Comparison of ENCODE assay signal across 8 cellular contexts in genomic region chr2:61853086-61853847, GRCh38. TPM values are rescaled to one million over a fixed set of nuclear protein-coding genes. Genes with fewer than 3 reads are reported as not detected.
DNase-seq lines count a peak whose midpoint lies in the region; ATAC-seq and TF ChIP-seq lines count a peak whose summit lies in the region.

No MANE protein-coding gene starts in this region.

- DNase-seq in BE2C: no peak
- DNase-seq in NCI-H146 treated with DMSO at 0.1 percent for 48 hours (lab: John Stamatoyannopoulos, UW; ENCODE audit: unreplicated experiment): peak; percentile 71
- DNase-seq in activated naive CD4-positive, alpha-beta T cell treated with anti-CD3 and anti-CD28 coated beads, Interleukin-2, amount 50 U/mL, for 72 hours (ENCODE audit: low spot score in 2 of 2): no peak
- DNase-seq in heart right ventricle: peak in 1 of 2 donors; percentile 17
- peak; percentile 89 for DNase-seq in posterior vena cava (ENCODE audit: low spot score)
- no peak for DNase-seq in HK-2 (ENCODE audit: unreplicated experiment)

- H3K4me1 ChIP-seq in BE2C (no peaks in the 10 kb centered on the region), heart right ventricle (peaks cover 5 to 16% (median 11%) of the 10 kb centered on the region in 9 donors)

- intact Hi-C loops in heart right ventricle (cut with DNase I): loop anchor here in 3 of 10 donors (5.0 to 10.0 kb wide), 3 partner anchors 316 to 321 kb away; partner anchors contain the start of gene XPO1 (in 2 of the 3)
- intact Hi-C loops in posterior vena cava (cut with DNase I): no loop called here

- H3K4me3 ChIP-seq in BE2C (ENCODE audit: low read depth, low read length) (peak overlapping the region; percentile 85), heart right ventricle (peak overlapping the region; percentile 58 to 94 (median 84))

- peak overlapping the region; percentile 7 to 88 (median 80) for H3K27ac ChIP-seq in heart right ventricle

- TF ChIP-seq CTCF in BE2C (IDR thresholded peaks at IDR 0.05; ENCODE audit: low read depth, low read length) (no peak), heart right ventricle (IDR thresholded peaks at IDR 0.05) (no peak)

- no peaks in the 10 kb centered on the region for H3K27me3 ChIP-seq in BE2C
- H3K27me3 ChIP-seq in heart right ventricle: no peaks in the 10 kb centered on the region

- no peaks in the 10 kb centered on the region for H3K9me3 Mint-ChIP-seq in activated naive CD4-positive, alpha-beta T cell treated with anti-CD3 and anti-CD28 coated beads, Interleukin-2, amount 50 U/mL, for 72 hours

- WGBS in heart right ventricle, 2 donors: 25 to 27% methylated on average over 26 of the region's 26 CpGs

- H3K36me3 ChIP-seq in BE2C (no peaks in the 10 kb centered on the region), heart right ventricle (no peaks in the 10 kb centered on the region)

- ATAC-seq in GM18498 (IDR thresholded peaks at IDR 0.05; ENCODE audit: unreplicated experiment) (peak; percentile 71), HG02798 (IDR thresholded peaks at IDR 0.05; ENCODE audit: poor library complexity, unreplicated experiment) (peak; percentile 70), heart right ventricle (peak; percentile 81 to 93 (median 86))
- ATAC-seq in activated naive CD4-positive, alpha-beta T cell treated with anti-CD3 and anti-CD28 coated beads, Interleukin-2, amount 50 U/mL, for 72 hours: peak; percentile 58 to 62

- peak overlapping the region; percentile 92 to 98 for H3K27ac Mint-ChIP-seq in activated naive CD4-positive, alpha-beta T cell treated with anti-CD3 and anti-CD28 coated beads, Interleukin-2, amount 50 U/mL, for 72 hours

- H3K9me3 ChIP-seq in BE2C (no peaks in the 10 kb centered on the region), heart right ventricle (no peaks in the 10 kb centered on the region)

- peaks cover 0 to 4% of the 10 kb centered on the region in 2 donors for H3K36me3 Mint-ChIP-seq in activated naive CD4-positive, alpha-beta T cell treated with anti-CD3 and anti-CD28 coated beads, Interleukin-2, amount 50 U/mL, for 72 hours

RNA-seq across cellular contexts. Expression of gene FAM161A, which starts 0.6 kb away (rescaled TPM):
- 0.60 TPM for polyA plus RNA-seq in BE2C (2012; ENCODE audit: insufficient read depth, insufficient read length, low read depth)
- 10 to 100 TPM; 10.3 to 11.0 TPM for total RNA-seq in activated naive CD4-positive, alpha-beta T cell treated with anti-CD3 and anti-CD28 coated beads, Interleukin-2, amount 50 U/mL, for 72 hours
- total RNA-seq in heart right ventricle (1 to 10 TPM in 8 of 10 donors, under 1 TPM in 2; 0.67 to 2.5 (median 1.5) TPM), posterior vena cava (1 to 10 TPM; 1.8 to 1.9 TPM)
- 1 to 10 TPM; 1.1 to 2.4 TPM for polyA plus RNA-seq in heart right ventricle

RNA-seq across cellular contexts. Expression of gene CCT4, which starts 35.2 kb away (rescaled TPM):
- 99.2 TPM for polyA plus RNA-seq in BE2C (2012; ENCODE audit: insufficient read depth, insufficient read length, low read depth)
- total RNA-seq in activated naive CD4-positive, alpha-beta T cell treated with anti-CD3 and anti-CD28 coated beads, Interleukin-2, amount 50 U/mL, for 72 hours: 100 to 1,000 TPM; 314 to 331 TPM
- total RNA-seq in heart right ventricle (100 to 1,000 TPM in 4 of 10 donors, 10 to 100 TPM in 6; 86.0 to 118 (median 98.7) TPM), posterior vena cava (100 to 1,000 TPM in 1 of 2 donors, 10 to 100 TPM in 1; 86.9 to 113 TPM)
- 100 to 1,000 TPM in 1 of 2 donors, 10 to 100 TPM in 1; 27.0 to 133 TPM for polyA plus RNA-seq in heart right ventricle

RNA-seq across cellular contexts. Expression of gene COMMD1, which starts 52.2 kb away (rescaled TPM):
- polyA plus RNA-seq in BE2C (2012; ENCODE audit: insufficient read depth, insufficient read length, low read depth): 18.6 TPM
- 10 to 100 TPM; 20.4 to 37.0 TPM for total RNA-seq in activated naive CD4-positive, alpha-beta T cell treated with anti-CD3 and anti-CD28 coated beads, Interleukin-2, amount 50 U/mL, for 72 hours
- 10 to 100 TPM; 51.1 to 90.2 (median 58.9) TPM for total RNA-seq in heart right ventricle
- polyA plus RNA-seq in heart right ventricle: 10 to 100 TPM; 72.4 to 82.1 TPM
- 10 to 100 TPM; 33.0 to 35.1 TPM for total RNA-seq in posterior vena cava

Comparison
In these comparisons a context has a peak if more than half of its experiments do, and no peak if none do; other contexts are left out.
1. DNase-seq: peak in NCI-H146 treated with DMSO at 0.1 percent for 48 hours (single experiment) and posterior vena cava (single experiment); none in BE2C (single experiment), activated naive CD4-positive, alpha-beta T cell treated with anti-CD3 and anti-CD28 coated beads, Interleukin-2, amount 50 U/mL, for 72 hours (0 of 2) and HK-2 (single experiment).
2. Peak in every context shown above with its lines, with median percentiles within 50 percentile points of each other: ATAC-seq.